ENCODE assay signal across 29 cellular contexts in the genomic region with DNA sequence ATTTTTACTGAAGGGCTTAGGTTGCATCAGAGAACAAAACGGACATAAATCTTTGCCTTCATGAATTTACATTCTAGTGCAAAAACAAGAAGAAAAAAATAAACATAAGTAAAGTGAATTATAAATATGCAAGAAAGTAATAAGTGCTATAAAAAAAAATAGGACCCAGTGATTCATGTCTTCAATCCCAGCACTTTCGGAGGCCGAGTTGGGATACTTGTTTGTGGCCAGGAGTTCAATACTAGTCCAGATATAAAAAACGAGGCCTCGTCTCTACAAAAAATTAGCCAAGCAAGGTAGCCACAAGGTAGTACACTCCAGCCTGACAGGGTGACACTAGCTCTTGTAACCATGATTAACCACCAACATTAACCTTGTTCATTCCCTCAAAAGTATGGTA.
"Had no signal": no experiment of that assay in that cellular context is flagged by ENCODE, and none has a peak within 500 bp of the region (broad histone marks: within the 10 kb centered on the region; RNA-seq: fewer than 3 reads in every experiment).

No MANE protein-coding gene starts in this region.

- H3K9me3 ChIP-seq: ascending aorta had no signal

- ATAC-seq: activated CD4-positive, alpha-beta T cell treated with anti-CD3 and anti-CD28 coated beads for 36 hours; activated CD4-positive, CD25-positive, alpha-beta regulatory T cell treated with anti-CD3 and anti-CD28 coated beads, Interleukin-2, amount 50 U/mL, for 24 hours; activated CD8-positive, alpha-beta memory T cell treated with anti-CD3 and anti-CD28 coated beads, Interleukin-2, amount 10 ng/mL, durations not matched to agents 7 days and 5 days; activated CD8-positive, alpha-beta T cell treated with anti-CD3 and anti-CD28 coated beads, Interleukin-2, amount 10 ng/mL, durations not matched to agents 7 days and 5 days; activated naive CD8-positive, alpha-beta T cell treated with anti-CD3 and anti-CD28 coated beads, Interleukin-2, amount 50 U/mL, for 24 hours; WTC11 had no signal

- H3K4me1 ChIP-seq: ascending aorta had no signal

- H3K36me3 ChIP-seq: ascending aorta, cardiac muscle cell, WERI-Rb-1 had no signal

- DNase-seq: activated CD4-positive, alpha-beta memory T cell treated with anti-CD3 and anti-CD28 coated beads, Interleukin-2, amount 10 ng/mL, durations not matched to agents 7 days and 5 days; activated CD4-positive, alpha-beta T cell treated with anti-CD3 and anti-CD28 coated beads for 1 hour; activated CD4-positive, alpha-beta T cell treated with anti-CD3 and anti-CD28 coated beads for 36 hours; activated CD4-positive, alpha-beta T cell treated with anti-CD3 and anti-CD28 coated beads for 48 hours; activated CD4-positive, alpha-beta T cell treated with anti-CD3 and anti-CD28 coated beads, Interleukin-2, amount 10 ng/mL, durations not matched to agents 7 days and 5 days; activated CD4-positive, alpha-beta T cell treated with anti-CD3 and anti-CD28 coated beads, Interleukin-2, amount 50 U/mL, for 48 hours; activated CD4-positive, CD25-positive, alpha-beta regulatory T cell; activated CD8-positive, alpha-beta memory T cell treated with anti-CD3 and anti-CD28 coated beads for 24 hours; activated CD8-positive, alpha-beta memory T cell treated with anti-CD3 and anti-CD28 coated beads, Interleukin-2, amount 10 ng/mL, durations not matched to agents 7 days and 5 days; activated CD8-positive, alpha-beta memory T cell treated with anti-CD3 and anti-CD28 coated beads, Interleukin-2, amount 50 U/mL, for 48 hours; activated CD8-positive, alpha-beta T cell treated with anti-CD3 and anti-CD28 coated beads, Interleukin-2, amount 10 ng/mL, durations not matched to agents 7 days and 5 days; activated effector memory CD4-positive, alpha-beta T cell treated with Interleukin-2 at 50 U/mL for 16 hours; activated gamma-delta T cell; activated naive CD4-positive, alpha-beta T cell treated with anti-CD3 and anti-CD28 coated beads, Interleukin-2, amount 10 ng/mL, durations not matched to agents 7 days and 5 days; activated naive CD4-positive, alpha-beta T cell treated with Interleukin-2 at 50 U/mL for 16 hours; activated naive CD8-positive, alpha-beta T cell treated with anti-CD3 and anti-CD28 coated beads, Interleukin-2, amount 10 ng/mL, durations not matched to agents 7 days and 5 days; activated naive CD8-positive, alpha-beta T cell treated with anti-CD3 and anti-CD28 coated beads, Interleukin-2, amount 50 U/mL, for 24 hours; activated T-cell treated with anti-CD3 and anti-CD28 coated beads, Interleukin-2, amount 50 U/mL, for 24 hours; activated T-cell treated with anti-CD3 and anti-CD28 coated beads, Interleukin-2, amount 50 U/mL, for 48 hours; amygdala; anterior cingulate cortex; caudate nucleus; cerebellar nuclear complex; T-helper 9 cell; WERI-Rb-1 had no signal

- H3K27ac ChIP-seq: ascending aorta, cardiac muscle cell, WERI-Rb-1 had no signal

- H3K4me3 ChIP-seq: ascending aorta, cardiac muscle cell had no signal

- H3K27me3 ChIP-seq: ascending aorta, cardiac muscle cell had no signal
